ENCODE assay signal across 9 cellular contexts in the genomic region with DNA sequence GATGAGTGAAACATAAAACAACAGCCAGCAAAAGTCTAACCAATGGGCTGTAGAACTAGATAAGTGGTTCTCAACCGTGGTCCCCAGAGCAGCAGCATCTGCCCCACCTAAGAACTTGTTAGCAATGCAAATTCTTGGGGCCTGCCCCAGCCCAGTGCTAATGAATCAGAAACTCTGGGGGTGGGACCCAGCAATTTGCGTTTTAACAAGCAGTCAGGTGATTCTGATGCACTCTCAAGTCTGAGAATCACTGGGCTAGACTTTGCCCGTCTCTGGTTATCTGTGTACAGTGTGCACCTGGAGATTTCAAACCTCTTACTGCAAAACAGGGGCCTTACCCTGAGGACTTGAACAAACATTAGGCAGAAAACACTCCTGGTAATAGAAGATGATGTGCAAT.
A peak's percentile ranks its signal among the peaks of the same experiment; 100 is the strongest.
DNase-seq lines count a peak whose midpoint lies in the region; ATAC-seq, FAIRE-seq and TF ChIP-seq lines count a peak whose summit lies in the region.
"Had no signal": no experiment of that assay in that cellular context is flagged by ENCODE, and none has a peak within 500 bp of the region (broad histone marks: within the 10 kb centered on the region; RNA-seq: fewer than 3 reads in every experiment).

No MANE protein-coding gene starts in this region.

- DNase-seq in NCI-H2029 treated with DMSO at 0.1 percent for 48 hours (lab: John Stamatoyannopoulos, UW) (peak; percentile 39), NCI-H2029 (lab: John Stamatoyannopoulos, UW) (no peak), GM12878 (ENCODE audit: low read depth, low spot score) (no peak), thyroid gland (peak; percentile 22 to 53), HAP-1 (ENCODE audit: low spot score in 2 of 2) (no peak), posterior cingulate gyrus (no peak)
- no peak for DNase-seq in activated CD4-positive, alpha-beta T cell treated with anti-CD3 and anti-CD28 coated beads for 4 hours

- TF ChIP-seq POLR2A in GM12878 (IDR thresholded peaks at IDR 0.05; ENCODE audit: low read depth, low read length) (no peak), thyroid gland (IDR thresholded peaks at IDR 0.05) (no peak)

- SMC1A ChIA-PET in GM12878 (lab: Charles Lee; ENCODE audit: uncharacterized antibody, unreplicated experiment), result interaction anchor here (0.9 to 2.2 kb wide), 6 partner anchors 10 to 60 kb away, joined by 3 to 16 read pairs (median 5); no protein-coding TSS in a partner anchor

- no peaks in the 10 kb centered on the region for H4K20me1 ChIP-seq in GM12878 (ENCODE audit: control insufficient read depth, insufficient read depth)

- CTCF ChIA-PET in GM12878 (lab: Yijun Ruan, JAX), result interaction anchor here (1.2 to 3.0 kb wide), 6 partner anchors 10 to 67 kb away, joined by 3 to 18 read pairs (median 4); no protein-coding TSS in a partner anchor

- H2AFZ ChIP-seq in GM12878 (ENCODE audit: control insufficient read depth, low read depth, low read length), result no peak overlapping the region

- in situ Hi-C loops in GM12878 (cut with MboI) (no loop called here), HAP-1 (cut with MboI; ENCODE audit: low sequenced_read_pairs) (no loop called here)

- H3K4me3 ChIP-seq in GM12878 (no peak overlapping the region), thyroid gland (replicated peaks in 1 of 3) (no peak overlapping the region), HAP-1 (no peak overlapping the region)
- H3K4me3 ChIP-seq: body of pancreas had no signal

- no peak for TF ChIP-seq EP300 in GM12878 (IDR thresholded peaks at IDR 0.05; ENCODE audit: borderline replicate concordance in 1 of 2, control insufficient read depth in 1 of 2, low read depth in 2 of 2, low read length in 2 of 2)

- TF ChIP-seq CTCF in GM12878 (IDR thresholded peaks at IDR 0.05 in 2 of 3, conservative IDR thresholded peaks at IDR 0.05 in 1 of 3; ENCODE audit: control insufficient read depth in 2 of 3, extremely low read depth in 1 of 3, insufficient read depth in 1 of 3, low read depth in 3 of 3, low read length in 3 of 3) (no peak), thyroid gland (IDR thresholded peaks at IDR 0.05) (no peak)

- no peak overlapping the region for H3K27ac ChIP-seq in GM12878 (ENCODE audit: control insufficient read depth, insufficient read depth)
- peak overlapping the region in 2 of 3 donors; percentile 69 to 79 for H3K27ac ChIP-seq in thyroid gland

- intact Hi-C loops in GM12878 (cut with micrococcal nuclease; ENCODE audit: unreplicated experiment), result no loop called here
- intact Hi-C loops in thyroid gland (cut with DNase I), result no loop called here
- intact Hi-C loops in posterior cingulate gyrus (cut with DNase I), result loop anchor here (10.0 kb wide), 1 partner anchor 93 kb away; no protein-coding TSS in a partner anchor

- H3K9me3 ChIP-seq in GM12878 (replicated peaks; ENCODE audit: control insufficient read depth, insufficient read depth, low read length) (no peaks in the 10 kb centered on the region), thyroid gland (no peaks in the 10 kb centered on the region), HAP-1 (no peaks in the 10 kb centered on the region)
- H3K9me3 ChIP-seq: body of pancreas had no signal

- peaks cover 2% of the 10 kb centered on the region; the same call in 1 of the 2 replicates for H3K4me1 ChIP-seq in GM12878 (ENCODE audit: control insufficient read depth, insufficient read depth, low read length)
- H3K4me1 ChIP-seq in thyroid gland, result peaks cover 35 to 57% of the 10 kb centered on the region in 2 donors
- H3K4me1 ChIP-seq in HAP-1, result no peaks in the 10 kb centered on the region

- BruUV-seq in GM12878 (replicated peaks; lab: Mats Ljungman, UMichigan), result no TSS peak

- RAD21 ChIA-PET in GM12878 (lab: Charles Lee; ENCODE audit: unreplicated experiment), result interaction anchor here (4.8 kb wide), 1 partner anchor 11 kb away, joined by 40 read pairs; no protein-coding TSS in a partner anchor

- H3K4me2 ChIP-seq in GM12878 (ENCODE audit: control insufficient read depth, insufficient read depth), result no peak overlapping the region

- 0% methylated on average over 3 of the region's 3 CpGs for WGBS in GM12878 (ENCODE audit: insufficient coverage, insufficient replicate concordance, low lambda C conversion rate, missing lambda C conversion rate)
- 37 to 43% methylated on average over 3 of the region's 3 CpGs for WGBS in thyroid gland, 2 donors

- H3K36me3 ChIP-seq in GM12878 (ENCODE audit: control insufficient read depth in 2 of 2, insufficient read depth in 2 of 2, low read length in 1 of 2) (no peaks in the 10 kb centered on the region), thyroid gland (no peaks in the 10 kb centered on the region), HAP-1 (replicated peaks) (no peaks in the 10 kb centered on the region)

- no peak for FAIRE-seq in GM12878 (lab: Jason Lieb, UNC)

- H3K27me3 ChIP-seq in GM12878 (replicated peaks in 1 of 2; ENCODE audit: control insufficient read depth in 2 of 2, insufficient read depth in 2 of 2, low read length in 1 of 2) (no peaks in the 10 kb centered on the region; a peak in 1 of 4 replicates), thyroid gland (no peaks in the 10 kb centered on the region), HAP-1 (ENCODE audit: low read depth) (no peaks in the 10 kb centered on the region)
- H3K27me3 ChIP-seq: body of pancreas had no signal

- POLR2A ChIA-PET in GM12878 (lab: Charles Lee), result interaction anchor here (3.7 kb wide), 1 partner anchor 10 kb away, joined by 17 read pairs; no protein-coding TSS in a partner anchor

- ATAC-seq in HG03520 (IDR thresholded peaks at IDR 0.05; ENCODE audit: unreplicated experiment) (peak; percentile 72), GM12878 (peak; percentile 68)

- no peak for TF ChIP-seq RAD21 in GM12878 (IDR thresholded peaks at IDR 0.05; ENCODE audit: insufficient read depth, low read depth, low read length)

- H3K9ac ChIP-seq in GM12878 (ENCODE audit: control insufficient read depth, insufficient read depth, low read length), result no peak overlapping the region

- H3K79me2 ChIP-seq in GM12878 (ENCODE audit: control insufficient read depth, insufficient read depth, low read length), result no peaks in the 10 kb centered on the region

TF ChIP-seq in GM12878, 131 proteins besides CTCF, POLR2A, EP300 and RAD21 (continues in another document):
- no peak for TF ChIP-seq TCF3 (IDR thresholded peaks at IDR 0.05; ENCODE audit: borderline replicate concordance, insufficient read depth, low read depth, low read length)
- TF ChIP-seq NR2C2 (IDR thresholded peaks at IDR 0.05; ENCODE audit: borderline replicate concordance, control insufficient read depth, insufficient read length, low read depth), result no peak
- TF ChIP-seq E4F1 (IDR thresholded peaks at IDR 0.05; ENCODE audit: borderline replicate concordance, partially characterized antibody), result no peak
- no peak for TF ChIP-seq ZNF622 (IDR thresholded peaks at IDR 0.05)
- no peak for TF ChIP-seq NR2F1 (conservative IDR thresholded peaks at IDR 0.05)
- peak; percentile 80 for TF ChIP-seq MTA2 (IDR thresholded peaks at IDR 0.05; ENCODE audit: low read depth)
- TF ChIP-seq IKZF2 (IDR thresholded peaks at IDR 0.05), result peak in 1 of 2 experiments; percentile 9; a peak in 1 of 4 replicates
- no peak for TF ChIP-seq ATF2 (IDR thresholded peaks at IDR 0.05; ENCODE audit: low read length)
- no peak for TF ChIP-seq SIX5 (IDR thresholded peaks at IDR 0.05; ENCODE audit: low read depth, low read length, severe bottlenecking)
- TF ChIP-seq SP1 (IDR thresholded peaks at IDR 0.05; ENCODE audit: low read depth, low read length), result no peak
- TF ChIP-seq, protein P1, sequence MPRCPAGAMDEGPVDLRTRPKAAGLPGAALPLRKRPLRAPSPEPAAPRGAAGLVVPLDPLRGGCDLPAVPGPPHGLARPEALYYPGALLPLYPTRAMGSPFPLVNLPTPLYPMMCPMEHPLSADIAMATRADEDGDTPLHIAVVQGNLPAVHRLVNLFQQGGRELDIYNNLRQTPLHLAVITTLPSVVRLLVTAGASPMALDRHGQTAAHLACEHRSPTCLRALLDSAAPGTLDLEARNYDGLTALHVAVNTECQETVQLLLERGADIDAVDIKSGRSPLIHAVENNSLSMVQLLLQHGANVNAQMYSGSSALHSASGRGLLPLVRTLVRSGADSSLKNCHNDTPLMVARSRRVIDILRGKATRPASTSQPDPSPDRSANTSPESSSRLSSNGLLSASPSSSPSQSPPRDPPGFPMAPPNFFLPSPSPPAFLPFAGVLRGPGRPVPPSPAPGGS (IDR thresholded peaks at IDR 0.05; ENCODE audit: borderline replicate concordance, insufficient read depth, low read depth, low read length, poor library complexity, severe bottlenecking), result no peak
- TF ChIP-seq GABPA (IDR thresholded peaks at IDR 0.05; ENCODE audit: low read depth), result no peak
- no peak for TF ChIP-seq CBFB (IDR thresholded peaks at IDR 0.05; ENCODE audit: low read depth)
- TF ChIP-seq NRF1 (conservative IDR thresholded peaks at IDR 0.05; ENCODE audit: low read depth, low read length), result no peak

Comparison
In these comparisons a context has a peak if more than half of its experiments do, and no peak if none do; other contexts are left out.
1. DNase-seq: peak in NCI-H2029 treated with DMSO at 0.1 percent for 48 hours (single experiment) and thyroid gland (2 of 2); none in NCI-H2029 (single experiment), GM12878 (single experiment), activated CD4-positive, alpha-beta T cell treated with anti-CD3 and anti-CD28 coated beads for 4 hours (0 of 2), HAP-1 (0 of 2) and posterior cingulate gyrus (0 of 10).